ENCODE assay signal across 8 cellular contexts in the genomic region with DNA sequence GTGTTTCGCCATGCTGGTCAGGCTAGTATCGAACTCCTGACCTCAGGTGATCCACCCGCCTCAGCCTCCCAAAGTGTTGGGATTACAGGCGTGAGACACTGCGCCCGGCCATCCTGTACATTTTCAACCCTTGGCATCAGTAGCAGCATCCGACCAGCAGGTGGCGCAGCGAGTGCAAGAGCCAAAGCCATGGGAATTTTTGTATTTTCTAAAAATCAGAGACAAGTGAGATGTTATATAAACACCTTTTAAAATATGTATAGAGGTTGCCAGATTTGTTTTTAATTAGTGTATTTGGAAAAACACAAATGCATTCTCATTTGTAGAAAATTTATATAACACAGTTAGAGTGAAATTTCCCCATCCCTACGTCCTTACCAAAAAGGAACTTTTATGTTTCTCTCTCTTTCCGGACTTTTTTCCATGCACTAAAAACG. TPM values are rescaled to one million over a fixed set of nuclear protein-coding genes. Genes with fewer than 3 reads are reported as not detected.
DNase-seq lines count a peak whose midpoint lies in the region; ATAC-seq and TF ChIP-seq lines count a peak whose summit lies in the region.

No MANE protein-coding gene starts in this region.

- DNase-seq in NCI-H1105 treated with DMSO at 0.1 percent for 48 hours (lab: John Stamatoyannopoulos, UW), result peak; percentile 33
- DNase-seq in NCI-H1105 (lab: John Stamatoyannopoulos, UW), result no peak
- DNase-seq in activated naive CD8-positive, alpha-beta T cell treated with anti-CD3 and anti-CD28 coated beads, Interleukin-2, amount 10 ng/mL, durations not matched to agents 7 days and 5 days, result peak; percentile 83
- peak; percentile 89 for DNase-seq in cardiac septum (ENCODE audit: low spot score)
- DNase-seq in renal cortical epithelial cell (ENCODE audit: low read depth), result peak; percentile 57

- H3K27me3 Mint-ChIP-seq in activated naive CD8-positive, alpha-beta T cell treated with anti-CD3 and anti-CD28 coated beads, Interleukin-2, amount 10 ng/mL, durations not matched to agents 7 days and 5 days, result peaks cover 45% of the 10 kb centered on the region

- H3K9me3 ChIP-seq in Loucy (ENCODE audit: insufficient read depth, low read depth, low read length) (no peaks in the 10 kb centered on the region), SU-DHL-6 (ENCODE audit: insufficient read depth, low read length) (no peaks in the 10 kb centered on the region)

- H3K9me3 Mint-ChIP-seq in activated naive CD8-positive, alpha-beta T cell treated with anti-CD3 and anti-CD28 coated beads, Interleukin-2, amount 10 ng/mL, durations not matched to agents 7 days and 5 days, result no peaks in the 10 kb centered on the region

- H3K27ac Mint-ChIP-seq in activated naive CD8-positive, alpha-beta T cell treated with anti-CD3 and anti-CD28 coated beads, Interleukin-2, amount 10 ng/mL, durations not matched to agents 7 days and 5 days, result no peak overlapping the region

- TF ChIP-seq CTCF in Loucy (conservative IDR thresholded peaks at IDR 0.05; ENCODE audit: low read length), result peak; percentile 91
- peak; percentile 94 for TF ChIP-seq CTCF in SU-DHL-6 (IDR thresholded peaks at IDR 0.05; ENCODE audit: insufficient read depth, low read length, poor library complexity, severe bottlenecking)

- peaks cover 4% of the 10 kb centered on the region for H3K4me1 ChIP-seq in Loucy (ENCODE audit: insufficient read depth, low read length, poor library complexity, severe bottlenecking)

- no peak overlapping the region for H3K27ac ChIP-seq in SU-DHL-6 (ENCODE audit: low read depth, low read length)

- no peak overlapping the region for H3K4me3 ChIP-seq in Loucy (ENCODE audit: low read length, poor library complexity, severe bottlenecking)
- no peak overlapping the region for H3K4me3 ChIP-seq in SU-DHL-6 (ENCODE audit: insufficient read depth, low read length, poor library complexity, severe bottlenecking)

- H3K79me2 ChIP-seq in Loucy (ENCODE audit: insufficient read depth, low read length), result no peaks in the 10 kb centered on the region
- no peaks in the 10 kb centered on the region for H3K79me2 ChIP-seq in SU-DHL-6 (ENCODE audit: insufficient read depth, low read length)

- H3F3A ChIP-seq in Loucy (ENCODE audit: low read depth), result no peaks in the 10 kb centered on the region
- H3F3A ChIP-seq in SU-DHL-6 (ENCODE audit: insufficient read depth), result no peaks in the 10 kb centered on the region

- peaks cover 18% of the 10 kb centered on the region for H3K4me1 Mint-ChIP-seq in activated naive CD8-positive, alpha-beta T cell treated with anti-CD3 and anti-CD28 coated beads, Interleukin-2, amount 10 ng/mL, durations not matched to agents 7 days and 5 days

- H4K20me1 ChIP-seq in Loucy (ENCODE audit: insufficient read depth, low read length, poor library complexity, severe bottlenecking) (no peaks in the 10 kb centered on the region), SU-DHL-6 (ENCODE audit: low read depth, low read length) (no peaks in the 10 kb centered on the region)

- no peak overlapping the region for H3K4me2 ChIP-seq in Loucy (ENCODE audit: low read depth, low read length, poor library complexity, severe bottlenecking)
- H3K4me2 ChIP-seq in SU-DHL-6 (ENCODE audit: low read depth, low read length, poor library complexity, severe bottlenecking), result no peak overlapping the region

- H3K9me2 ChIP-seq in Loucy (replicated peaks; ENCODE audit: low read depth, low read length) (no peaks in the 10 kb centered on the region), SU-DHL-6 (replicated peaks; ENCODE audit: insufficient read depth, low read length) (no peaks in the 10 kb centered on the region)

- ATAC-seq in activated naive CD8-positive, alpha-beta T cell treated with anti-CD3 and anti-CD28 coated beads, Interleukin-2, amount 10 ng/mL, durations not matched to agents 7 days and 5 days (ENCODE audit: low read depth), result peak; percentile 54
- no peak for ATAC-seq in HG03469 (IDR thresholded peaks at IDR 0.05; ENCODE audit: unreplicated experiment)

- H3K9ac ChIP-seq in Loucy (ENCODE audit: low read depth, low read length, poor library complexity, severe bottlenecking), result no peak overlapping the region
- no peak overlapping the region for H3K9ac ChIP-seq in SU-DHL-6 (ENCODE audit: low read length)

- H2AFZ ChIP-seq in Loucy (ENCODE audit: low read length) (no peak overlapping the region), SU-DHL-6 (ENCODE audit: low read depth, low read length, severe bottlenecking) (peak overlapping the region; percentile 31)

- H3K27me3 ChIP-seq in Loucy (ENCODE audit: insufficient read depth, low read length, poor library complexity, severe bottlenecking) (no peaks in the 10 kb centered on the region), SU-DHL-6 (ENCODE audit: low read length) (no peaks in the 10 kb centered on the region)

- no peaks in the 10 kb centered on the region for H3K36me3 Mint-ChIP-seq in activated naive CD8-positive, alpha-beta T cell treated with anti-CD3 and anti-CD28 coated beads, Interleukin-2, amount 10 ng/mL, durations not matched to agents 7 days and 5 days

- POLR2A ChIA-PET in activated naive CD8-positive, alpha-beta T cell treated with anti-CD3 and anti-CD28 coated beads, Interleukin-2, amount 10 ng/mL, durations not matched to agents 7 days and 5 days (lab: Charles Lee), result interaction anchor here (1.1 kb wide), 1 partner anchor 44 kb away, joined by 3 read pairs; no protein-coding TSS in a partner anchor

- no peaks in the 10 kb centered on the region for H3K36me3 ChIP-seq in Loucy (ENCODE audit: insufficient read depth, low read length)
- no peaks in the 10 kb centered on the region for H3K36me3 ChIP-seq in SU-DHL-6 (ENCODE audit: low read length)

- no peak overlapping the region for H3K4me3 Mint-ChIP-seq in activated naive CD8-positive, alpha-beta T cell treated with anti-CD3 and anti-CD28 coated beads, Interleukin-2, amount 10 ng/mL, durations not matched to agents 7 days and 5 days

- intact Hi-C loops in cardiac septum (cut with DNase I), result loop anchor here (1.0 to 5.0 kb wide), 3 partner anchors 84 to 195 kb away; partner anchors contain the start of gene ACSL3

RNA-seq across cellular contexts. Expression of gene MOGAT1, which starts 36.8 kb away (rescaled TPM):
- not detected for total RNA-seq in activated naive CD8-positive, alpha-beta T cell treated with anti-CD3 and anti-CD28 coated beads, Interleukin-2, amount 10 ng/mL, durations not matched to agents 7 days and 5 days
- total RNA-seq in cardiac septum, result 0.24 TPM
- total RNA-seq in renal cortical epithelial cell, result not detected in 2 replicates

RNA-seq across cellular contexts. Expression of gene FARSB, which starts 52.4 kb away (rescaled TPM):
- total RNA-seq in activated naive CD8-positive, alpha-beta T cell treated with anti-CD3 and anti-CD28 coated beads, Interleukin-2, amount 10 ng/mL, durations not matched to agents 7 days and 5 days, result 10 to 100 TPM; 16.6 to 17.6 TPM
- 17.8 TPM for total RNA-seq in cardiac septum
- total RNA-seq in renal cortical epithelial cell, result 9.3 and 12.3 TPM in 2 replicates
